ENCODE assay signal across 8 cellular contexts in the genomic region with DNA sequence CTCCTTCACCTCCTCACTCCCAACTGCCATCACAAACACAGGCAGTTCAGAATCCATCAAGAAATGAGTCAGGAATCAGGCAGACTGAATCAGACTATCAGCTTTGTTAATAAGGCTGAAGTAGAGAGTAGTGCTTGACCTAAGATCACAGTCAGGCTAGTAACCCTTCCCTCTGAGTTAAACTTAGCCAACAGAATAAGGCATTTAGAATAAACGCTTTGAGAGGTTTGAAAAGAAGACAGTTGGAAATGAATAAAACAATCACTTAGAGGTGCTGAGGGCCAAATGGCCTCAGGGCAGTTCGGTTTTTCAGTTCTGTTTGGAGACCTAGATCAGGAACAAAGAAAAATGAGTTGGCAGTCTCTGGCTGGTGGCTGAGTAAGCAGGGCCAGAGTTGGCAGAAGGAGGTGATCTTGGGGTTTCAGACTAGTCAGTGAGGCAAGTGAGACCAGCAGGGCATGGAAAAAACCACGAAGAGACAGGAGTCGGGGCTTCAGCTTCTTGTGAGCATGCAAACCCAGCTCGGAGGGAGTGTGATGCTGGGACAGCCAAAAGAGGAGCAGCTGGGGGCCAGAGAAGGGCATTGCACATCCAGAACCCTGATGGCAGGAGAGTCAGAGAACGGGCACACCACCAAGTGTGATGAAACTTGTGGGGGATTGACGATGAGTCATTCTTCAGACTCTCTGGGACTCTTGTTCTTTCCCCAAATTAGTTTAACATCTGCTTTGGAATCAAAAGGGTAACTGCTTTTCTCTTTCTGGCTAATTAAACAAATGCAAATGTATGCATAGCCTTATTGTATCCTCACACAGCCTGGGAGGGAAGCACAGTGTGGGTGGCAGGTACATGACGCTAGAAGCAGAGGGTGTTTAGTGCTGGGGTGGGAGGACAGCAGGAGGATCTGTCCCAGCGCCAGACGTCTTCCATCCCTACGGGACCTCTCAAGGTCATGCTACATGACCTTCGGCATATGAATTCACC. TPM values are rescaled to one million over a fixed set of nuclear protein-coding genes. Genes with fewer than 3 reads are reported as not detected.
DNase-seq lines count a peak whose midpoint lies in the region; ATAC-seq and TF ChIP-seq lines count a peak whose summit lies in the region.

No MANE protein-coding gene starts in this region.

- H3K9me3 ChIP-seq in gastroesophageal sphincter = no peaks in the 10 kb centered on the region

- H3K4me3 Mint-ChIP-seq in natural killer cell treated with Interleukin-12 subunit alpha and Interleukin-12 subunit beta and Interleukin-15 and Interleukin-18, amount 100 ng/mL, for 72 hours = peak overlapping the region; percentile 46
- H3K4me3 Mint-ChIP-seq in natural killer cell (no peak overlapping the region), activated B cell treated with CpG ODN at 0.5 μM for 24 hours (no peak overlapping the region)

- H3K36me3 Mint-ChIP-seq in natural killer cell treated with Interleukin-12 subunit alpha and Interleukin-12 subunit beta and Interleukin-15 and Interleukin-18, amount 100 ng/mL, for 72 hours = no peaks in the 10 kb centered on the region
- H3K36me3 Mint-ChIP-seq in natural killer cell (no peaks in the 10 kb centered on the region), activated B cell treated with CpG ODN at 0.5 μM for 24 hours (ENCODE audit: low read depth) (no peaks in the 10 kb centered on the region)

- POLR2A ChIA-PET in activated B cell treated with CpG ODN at 0.5 μM for 24 hours (lab: Charles Lee) = no interaction called here

- peak overlapping the region; percentile 3 to 18 for H3K27ac Mint-ChIP-seq in natural killer cell treated with Interleukin-12 subunit alpha and Interleukin-12 subunit beta and Interleukin-15 and Interleukin-18, amount 100 ng/mL, for 72 hours
- H3K27ac Mint-ChIP-seq in natural killer cell (peak overlapping the region in 1 of 2 donors; percentile 47), activated B cell treated with CpG ODN at 0.5 μM for 24 hours (peak overlapping the region; percentile 33)

- peak; percentile 64 to 72 for ATAC-seq in natural killer cell treated with Interleukin-12 subunit alpha and Interleukin-12 subunit beta and Interleukin-15 and Interleukin-18, amount 100 ng/mL, for 72 hours
- ATAC-seq in natural killer cell (no peak), HG03460 (IDR thresholded peaks at IDR 0.05; ENCODE audit: unreplicated experiment) (peak; percentile 53), activated B cell treated with CpG ODN at 0.5 μM for 24 hours (ENCODE audit: low read depth) (peak; percentile 42), gastroesophageal sphincter (peak; percentile 93)

- H3K27me3 ChIP-seq in gastroesophageal sphincter = no peaks in the 10 kb centered on the region

- intact Hi-C loops in natural killer cell (cut with micrococcal nuclease) = no loop called here
- intact Hi-C loops in activated B cell treated with CpG ODN at 0.5 μM for 24 hours (cut with micrococcal nuclease) = no loop called here

- TF ChIP-seq CTCF in natural killer cell (IDR thresholded peaks at IDR 0.05) (no peak), activated B cell treated with CpG ODN at 0.5 μM for 24 hours (IDR thresholded peaks at IDR 0.05) (no peak), gastroesophageal sphincter (IDR thresholded peaks at IDR 0.05) (no peak)

- peaks cover 18 to 45% (median 19%) of the 10 kb centered on the region in 3 donors for H3K4me1 ChIP-seq in gastroesophageal sphincter

- TF ChIP-seq POLR2A in gastroesophageal sphincter (IDR thresholded peaks at IDR 0.05) = no peak

- H3K4me3 ChIP-seq in gastroesophageal sphincter (peak overlapping the region in 1 of 2 donors; percentile 9), skeletal muscle cell (ENCODE audit: low read depth, low read length) (no peak overlapping the region)

- WGBS in gastroesophageal sphincter (ENCODE audit: low coverage in 1 of 2), 2 donors = 22 to 42% methylated on average over 11 to 12 of the region's 12 CpGs

- H3K27me3 Mint-ChIP-seq in natural killer cell treated with Interleukin-12 subunit alpha and Interleukin-12 subunit beta and Interleukin-15 and Interleukin-18, amount 100 ng/mL, for 72 hours = peaks cover 0 to 6% of the 10 kb centered on the region in 2 donors
- peaks cover 6 to 7% of the 10 kb centered on the region in 2 donors for H3K27me3 Mint-ChIP-seq in natural killer cell (ENCODE audit: low read depth in 2 of 2)
- peaks cover 4% of the 10 kb centered on the region for H3K27me3 Mint-ChIP-seq in activated B cell treated with CpG ODN at 0.5 μM for 24 hours

- H3K4me1 Mint-ChIP-seq in natural killer cell treated with Interleukin-12 subunit alpha and Interleukin-12 subunit beta and Interleukin-15 and Interleukin-18, amount 100 ng/mL, for 72 hours (ENCODE audit: low read depth in 2 of 2) = peaks cover 6 to 14% of the 10 kb centered on the region in 2 donors
- H3K4me1 Mint-ChIP-seq in natural killer cell (peaks cover 0 to 5% of the 10 kb centered on the region in 2 donors), activated B cell treated with CpG ODN at 0.5 μM for 24 hours (peaks cover 5% of the 10 kb centered on the region)

- TF ChIP-seq EP300 in gastroesophageal sphincter (IDR thresholded peaks at IDR 0.05) = no peak

- CTCF ChIA-PET in activated B cell treated with CpG ODN at 0.5 μM for 24 hours (lab: Charles Lee) = no interaction called here

- H3K9me3 Mint-ChIP-seq in natural killer cell treated with Interleukin-12 subunit alpha and Interleukin-12 subunit beta and Interleukin-15 and Interleukin-18, amount 100 ng/mL, for 72 hours = no peaks in the 10 kb centered on the region
- no peaks in the 10 kb centered on the region for H3K9me3 Mint-ChIP-seq in natural killer cell
- H3K9me3 Mint-ChIP-seq in activated B cell treated with CpG ODN at 0.5 μM for 24 hours = no peaks in the 10 kb centered on the region

- H3K27ac ChIP-seq in gastroesophageal sphincter = peak overlapping the region; percentile 66 to 81 (median 75)

- H3K36me3 ChIP-seq in gastroesophageal sphincter = no peaks in the 10 kb centered on the region

- no peak for DNase-seq in natural killer cell treated with Interleukin-12 subunit alpha and Interleukin-12 subunit beta and Interleukin-15 and Interleukin-18, amount 100 ng/mL, for 72 hours (ENCODE audit: low spot score)
- DNase-seq in natural killer cell (no peak), activated B cell treated with CpG ODN at 0.5 μM for 24 hours (no peak), skeletal muscle cell (ENCODE audit: low read depth) (peak; percentile 97), OCI-M2 (lab: John Stamatoyannopoulos, UW; ENCODE audit: unreplicated experiment) (no peak)
- DNase-seq in activated CD4-positive, CD25-positive, alpha-beta regulatory T cell (lab: John Stamatoyannopoulos, UW) = no peak

RNA-seq across cellular contexts. Expression of gene SPECC1, which starts 54.8 kb away (rescaled TPM):
- total RNA-seq in natural killer cell treated with Interleukin-12 subunit alpha and Interleukin-12 subunit beta and Interleukin-15 and Interleukin-18, amount 100 ng/mL, for 72 hours = 10 to 100 TPM; 27.6 to 28.1 TPM
- 10 to 100 TPM; 29.3 to 45.1 (median 37.2) TPM for total RNA-seq in natural killer cell
- total RNA-seq in activated B cell treated with CpG ODN at 0.5 μM for 24 hours = 7.5 and 11.5 TPM in 2 replicates
- 10 to 100 TPM; 22.5 to 36.3 (median 33.2) TPM for total RNA-seq in gastroesophageal sphincter

Comparison
In these comparisons a context has a peak if more than half of its experiments do, and no peak if none do; other contexts are left out.
1. ATAC-seq: peak in natural killer cell treated with Interleukin-12 subunit alpha and Interleukin-12 subunit beta and Interleukin-15 and Interleukin-18, amount 100 ng/mL, for 72 hours (2 of 2), HG03460 (single experiment), activated B cell treated with CpG ODN at 0.5 μM for 24 hours (single experiment) and gastroesophageal sphincter (single experiment); none in natural killer cell (0 of 3).